Comparison of ENCODE assay signal across 20 cellular contexts in the genomic region with DNA sequence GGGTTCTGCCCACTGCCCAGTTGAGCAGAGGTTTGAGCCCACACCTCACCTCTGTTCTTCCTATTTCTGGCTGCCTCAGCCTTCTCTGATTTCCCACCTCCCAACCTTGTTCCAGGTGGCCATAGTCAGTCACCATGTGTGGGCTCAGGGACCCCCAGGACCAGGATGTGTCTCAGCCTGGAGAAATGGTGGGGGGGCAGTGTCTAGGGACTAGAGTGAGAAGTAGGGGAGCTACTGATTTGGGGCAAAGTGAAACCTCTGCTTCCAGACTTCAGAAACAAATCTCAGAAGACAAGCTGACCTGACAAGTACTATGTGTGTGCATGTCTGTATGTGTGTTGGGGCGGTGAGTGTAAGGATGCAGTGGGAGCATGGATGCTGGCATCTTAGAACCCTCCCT. TPM values are rescaled to one million over a fixed set of nuclear protein-coding genes. Genes with fewer than 3 reads are reported as not detected.
DNase-seq lines count a peak whose midpoint lies in the region; ATAC-seq, FAIRE-seq and TF ChIP-seq lines count a peak whose summit lies in the region.
"Had no signal": no experiment of that assay in that cellular context is flagged by ENCODE, and none has a peak within 500 bp of the region (broad histone marks: within the 10 kb centered on the region; RNA-seq: fewer than 3 reads in every experiment).

No MANE protein-coding gene starts in this region.

- peaks cover 8% of the 10 kb centered on the region for H3K4me1 ChIP-seq in adipocyte (ENCODE audit: control insufficient read depth, insufficient read depth, low read length)
- peaks cover 0 to 14% of the 10 kb centered on the region in 2 donors for H3K4me1 ChIP-seq in ascending aorta

- H3K36me3 ChIP-seq in adipocyte (ENCODE audit: control insufficient read depth, insufficient read depth, low read length, severe bottlenecking) (no peaks in the 10 kb centered on the region), ascending aorta (no peaks in the 10 kb centered on the region)
- H3K36me3 ChIP-seq: Peyer's patch had no signal

- no peak for ATAC-seq in natural killer cell treated with Interleukin-12 subunit alpha and Interleukin-12 subunit beta and Interleukin-15 and Interleukin-18, amount 100 ng/mL, for 72 hours
- ATAC-seq in GM19395 (IDR thresholded peaks at IDR 0.05; ENCODE audit: unreplicated experiment) (no peak), HG02884 (IDR thresholded peaks at IDR 0.05; ENCODE audit: unreplicated experiment) (no peak)

- H3K4me1 Mint-ChIP-seq in T-helper 2 cell treated with Interferon-gamma antibody and Interleukin-4, amounts not matched to agents 5 μg/mL and 100 μg/mL, for 36 hours (ENCODE audit: low read depth), result peaks cover 11% of the 10 kb centered on the region
- peaks cover 10 to 32% of the 10 kb centered on the region in 2 donors for H3K4me1 Mint-ChIP-seq in natural killer cell treated with Interleukin-12 subunit alpha and Interleukin-12 subunit beta and Interleukin-15 and Interleukin-18, amount 100 ng/mL, for 72 hours (ENCODE audit: low read depth in 2 of 2)

- no peaks in the 10 kb centered on the region for H3K27me3 ChIP-seq in adipocyte (replicated peaks; ENCODE audit: control insufficient read depth, insufficient read depth, low read length)
- H3K27me3 ChIP-seq in ascending aorta, result no peaks in the 10 kb centered on the region
- H3K27me3 ChIP-seq: Peyer's patch, upper lobe of right lung had no signal

- TF ChIP-seq POLR2A in GM12892 (IDR thresholded peaks at IDR 0.05; ENCODE audit: low read depth, low read length), result no peak

- peak overlapping the region; percentile 93 for H3K9ac ChIP-seq in adipocyte (ENCODE audit: low read length)

- H3K9me3 Mint-ChIP-seq in T-helper 2 cell treated with Interferon-gamma antibody and Interleukin-4, amounts not matched to agents 5 μg/mL and 100 μg/mL, for 36 hours, result no peaks in the 10 kb centered on the region
- no peaks in the 10 kb centered on the region for H3K9me3 Mint-ChIP-seq in natural killer cell treated with Interleukin-12 subunit alpha and Interleukin-12 subunit beta and Interleukin-15 and Interleukin-18, amount 100 ng/mL, for 72 hours

- no peak for TF ChIP-seq CTCF in ascending aorta (IDR thresholded peaks at IDR 0.05)

- intact Hi-C loops in ascending aorta (cut with DNase I), result loop anchor here (5.0 kb wide), 1 partner anchor 212 kb away; a partner anchor contains a TSS

- FAIRE-seq in GM12892 (lab: Jason Lieb, UNC), result peak; percentile 60
- FAIRE-seq: endometrium had no signal

- peak overlapping the region; percentile 81 for H3K27ac Mint-ChIP-seq in T-helper 2 cell treated with Interferon-gamma antibody and Interleukin-4, amounts not matched to agents 5 μg/mL and 100 μg/mL, for 36 hours
- H3K27ac Mint-ChIP-seq in natural killer cell treated with Interleukin-12 subunit alpha and Interleukin-12 subunit beta and Interleukin-15 and Interleukin-18, amount 100 ng/mL, for 72 hours, result peak overlapping the region; percentile 64 to 89

- no peak overlapping the region for H3K27ac ChIP-seq in ascending aorta
- H3K27ac ChIP-seq: upper lobe of right lung had no signal

- no peaks in the 10 kb centered on the region for H3K27me3 Mint-ChIP-seq in T-helper 2 cell treated with Interferon-gamma antibody and Interleukin-4, amounts not matched to agents 5 μg/mL and 100 μg/mL, for 36 hours (ENCODE audit: low read depth)
- H3K27me3 Mint-ChIP-seq in natural killer cell treated with Interleukin-12 subunit alpha and Interleukin-12 subunit beta and Interleukin-15 and Interleukin-18, amount 100 ng/mL, for 72 hours, result no peaks in the 10 kb centered on the region

- H3K9me3 ChIP-seq in adipocyte (ENCODE audit: control insufficient read depth, low read length), result no peaks in the 10 kb centered on the region
- H3K9me3 ChIP-seq in ascending aorta, result no peaks in the 10 kb centered on the region
- H3K9me3 ChIP-seq: Peyer's patch, upper lobe of right lung had no signal

- H3K36me3 Mint-ChIP-seq in T-helper 2 cell treated with Interferon-gamma antibody and Interleukin-4, amounts not matched to agents 5 μg/mL and 100 μg/mL, for 36 hours (ENCODE audit: low read depth), result peaks cover 3% of the 10 kb centered on the region
- no peaks in the 10 kb centered on the region for H3K36me3 Mint-ChIP-seq in natural killer cell treated with Interleukin-12 subunit alpha and Interleukin-12 subunit beta and Interleukin-15 and Interleukin-18, amount 100 ng/mL, for 72 hours

- peak overlapping the region; percentile 83 for H3K4me3 Mint-ChIP-seq in T-helper 2 cell treated with Interferon-gamma antibody and Interleukin-4, amounts not matched to agents 5 μg/mL and 100 μg/mL, for 36 hours
- peak overlapping the region; percentile 22 for H3K4me3 Mint-ChIP-seq in natural killer cell treated with Interleukin-12 subunit alpha and Interleukin-12 subunit beta and Interleukin-15 and Interleukin-18, amount 100 ng/mL, for 72 hours

- no peak for DNase-seq in T-helper 2 cell treated with Interferon-gamma antibody and Interleukin-4, amounts not matched to agents 5 μg/mL and 100 μg/mL, for 36 hours (ENCODE audit: low spot score)
- DNase-seq in T-helper 2 cell (no peak), GM12892 (ENCODE audit: insufficient read length) (no peak), adipocyte (ENCODE audit: low read depth) (no peak), ascending aorta (ENCODE audit: low spot score in 2 of 2) (no peak)
- no peak for DNase-seq in natural killer cell treated with Interleukin-12 subunit alpha and Interleukin-12 subunit beta and Interleukin-15 and Interleukin-18, amount 100 ng/mL, for 72 hours (ENCODE audit: low spot score)
- DNase-seq: 8988T; activated CD4-positive, CD25-positive, alpha-beta regulatory T cell treated with anti-CD3 and anti-CD28 coated beads, Interleukin-2, amount 50 U/mL, for 72 hours; activated gamma-delta T cell treated with Interleukin-2 at 50 U/mL for 16 hours; islet precursor cell; NCI-H1694; NCI-H526; Peyer's patch; upper lobe of right lung had no signal

- H3K4me3 ChIP-seq in adipocyte (ENCODE audit: low read length) (no peak overlapping the region), ascending aorta (no peak overlapping the region)
- H3K4me3 ChIP-seq: Peyer's patch, upper lobe of right lung had no signal

RNA-seq across cellular contexts. Expression of a gene that starts 22.9 kb away (rescaled TPM):
- 9.7 TPM for polyA plus RNA-seq in GM12892 (2012; ENCODE audit: missing spikeins)
- total RNA-seq in natural killer cell treated with Interleukin-12 subunit alpha and Interleukin-12 subunit beta and Interleukin-15 and Interleukin-18, amount 100 ng/mL, for 72 hours, result 1 to 10 TPM in 1 of 2 donors, under 1 TPM in 1; 0.81 to 1.4 TPM
- total RNA-seq in ascending aorta, result 75.0 TPM

RNA-seq across cellular contexts. Expression of a gene that starts 35.1 kb away (rescaled TPM):
- 0.81 TPM for polyA plus RNA-seq in GM12892 (2012; ENCODE audit: missing spikeins)
- under 1 TPM in 1 of 2 donors, not detected in 1; 0.08 TPM for total RNA-seq in natural killer cell treated with Interleukin-12 subunit alpha and Interleukin-12 subunit beta and Interleukin-15 and Interleukin-18, amount 100 ng/mL, for 72 hours
- 2.7 TPM for total RNA-seq in ascending aorta

RNA-seq across cellular contexts. Expression of a gene that starts 35.2 kb away (rescaled TPM):
- not detected for polyA plus RNA-seq in GM12892 (2012; ENCODE audit: missing spikeins)
- total RNA-seq in natural killer cell treated with Interleukin-12 subunit alpha and Interleukin-12 subunit beta and Interleukin-15 and Interleukin-18, amount 100 ng/mL, for 72 hours, result not detected
- 4.2 TPM for total RNA-seq in ascending aorta
- total RNA-seq: LHCN-M2 had no signal

RNA-seq across cellular contexts. Expression of a gene that starts 50.8 kb away (rescaled TPM):
- not detected for polyA plus RNA-seq in GM12892 (2012; ENCODE audit: missing spikeins)
- 1 to 10 TPM in 1 of 2 donors, not detected in 1; 1.6 TPM for total RNA-seq in natural killer cell treated with Interleukin-12 subunit alpha and Interleukin-12 subunit beta and Interleukin-15 and Interleukin-18, amount 100 ng/mL, for 72 hours
- total RNA-seq in ascending aorta, result 0.32 TPM
- total RNA-seq: cardiac septum, LHCN-M2, mononuclear cell, upper lobe of right lung had no signal

RNA-seq across cellular contexts. Expression of a gene that starts 50.9 kb away (rescaled TPM):
- 0.04 TPM for polyA plus RNA-seq in GM12892 (2012; ENCODE audit: missing spikeins)
- total RNA-seq in natural killer cell treated with Interleukin-12 subunit alpha and Interleukin-12 subunit beta and Interleukin-15 and Interleukin-18, amount 100 ng/mL, for 72 hours, result 1 to 10 TPM in 1 of 2 donors, under 1 TPM in 1; 0.19 to 7.1 TPM
- 2.3 TPM for total RNA-seq in ascending aorta
- total RNA-seq: LHCN-M2 had no signal

Comparison
In these comparisons a context has a peak if more than half of its experiments do, and no peak if none do; other contexts are left out.
1. RNA of a gene that starts 22.9 kb away (total RNA-seq): 75.0 TPM in ascending aorta (single experiment); 0.81 to 1.4 TPM in natural killer cell treated with Interleukin-12 subunit alpha and Interleukin-12 subunit beta and Interleukin-15 and Interleukin-18, amount 100 ng/mL, for 72 hours; every median in the first group is over 10 times any median in the second.